26 cellular contexts compared by ENCODE assay signal in the genomic region with DNA sequence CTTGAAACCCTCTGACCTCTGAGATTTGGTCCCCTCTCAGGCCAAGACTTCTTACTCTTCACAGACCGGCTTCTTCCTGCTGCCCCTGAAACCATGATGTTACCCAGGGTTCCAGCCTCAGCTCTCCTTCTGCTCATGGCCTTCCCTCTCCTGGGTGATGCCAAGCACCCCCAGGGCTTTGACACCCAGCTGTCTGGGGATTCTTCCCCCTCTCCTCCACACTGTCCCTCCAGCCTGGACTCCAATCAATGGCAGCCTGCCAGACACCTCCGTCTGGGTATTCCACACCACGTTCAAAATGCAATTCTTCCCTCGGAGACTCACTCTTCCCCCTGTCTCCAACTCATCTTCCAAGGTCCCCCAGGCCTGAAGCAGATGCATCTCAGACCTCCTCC. TPM values are rescaled to one million over a fixed set of nuclear protein-coding genes. Genes with fewer than 3 reads are reported as not detected.
DNase-seq lines count a peak whose midpoint lies in the region; ATAC-seq, FAIRE-seq and TF ChIP-seq lines count a peak whose summit lies in the region.
"Had no signal": no experiment of that assay in that cellular context is flagged by ENCODE, and none has a peak within 500 bp of the region (broad histone marks: within the 10 kb centered on the region; RNA-seq: fewer than 3 reads in every experiment).

No MANE protein-coding gene starts in this region.

- no peak overlapping the region for H3K4me3 ChIP-seq in HepG2 (replicated peaks in 1 of 3; ENCODE audit: insufficient read depth in 1 of 3, low read depth in 2 of 3, low read length in 3 of 3)
- H3K4me3 ChIP-seq: GM12878, GM23338 had no signal

- H3K27ac Mint-ChIP-seq in activated CD4-positive, alpha-beta T cell treated with anti-CD3 and anti-CD28 coated beads, Interleukin-2, amount 10 ng/mL, durations not matched to agents 24 days and 14 days: no peak overlapping the region
- H3K27ac Mint-ChIP-seq in T-helper 17 cell: peak overlapping the region; percentile 53
- H3K27ac Mint-ChIP-seq: GM23338 had no signal

- 58% methylated on average over 4 of the region's 4 CpGs for WGBS in HepG2 (ENCODE audit: low lambda C conversion rate)

- no peak for TF ChIP-seq CTCF in HepG2 (CRISPR knock-in tag; IDR thresholded peaks at IDR 0.05)

- no peak overlapping the region for H3K4me3 Mint-ChIP-seq in activated CD4-positive, alpha-beta T cell treated with anti-CD3 and anti-CD28 coated beads, Interleukin-2, amount 10 ng/mL, durations not matched to agents 24 days and 14 days
- no peak overlapping the region for H3K4me3 Mint-ChIP-seq in T-helper 17 cell
- H3K4me3 Mint-ChIP-seq: CD14-positive monocyte, GM23338 had no signal

- no peak overlapping the region for H3K4me2 ChIP-seq in HepG2 (ENCODE audit: low read depth, low read length)
- H3K4me2 ChIP-seq: GM23338 had no signal

- H3K27me3 ChIP-seq in HepG2 (ENCODE audit: control insufficient read depth in 1 of 2, insufficient read depth in 2 of 2, low read length in 2 of 2): peaks cover 0 to 8% of the 10 kb centered on the region in 2 experiments; a peak in 1 of 5 replicates

- H3K4me1 ChIP-seq in HepG2 (ENCODE audit: insufficient read depth, low read length): peaks cover 13% of the 10 kb centered on the region

- no peaks in the 10 kb centered on the region for H3K9me3 ChIP-seq in T-helper 17 cell (ENCODE audit: control insufficient read depth, low read length, poor library complexity, severe bottlenecking)
- no peaks in the 10 kb centered on the region for H3K9me3 ChIP-seq in HepG2 (ENCODE audit: low read length)

- no peaks in the 10 kb centered on the region for H4K20me1 ChIP-seq in HepG2 (ENCODE audit: insufficient read depth, low read length)

- H3K9me3 Mint-ChIP-seq in activated CD4-positive, alpha-beta T cell treated with anti-CD3 and anti-CD28 coated beads, Interleukin-2, amount 10 ng/mL, durations not matched to agents 24 days and 14 days: peaks cover 4% of the 10 kb centered on the region

- H3K4me1 Mint-ChIP-seq in activated CD4-positive, alpha-beta T cell treated with anti-CD3 and anti-CD28 coated beads, Interleukin-2, amount 10 ng/mL, durations not matched to agents 24 days and 14 days: peaks cover 2% of the 10 kb centered on the region
- H3K4me1 Mint-ChIP-seq in T-helper 17 cell: peaks cover 12% of the 10 kb centered on the region
- H3K4me1 Mint-ChIP-seq: GM23338 had no signal

- H3K36me3 ChIP-seq in HepG2 (replicated peaks in 1 of 2; ENCODE audit: control insufficient read depth in 1 of 2, insufficient read depth in 2 of 2, low read length in 2 of 2): no peaks in the 10 kb centered on the region

- BruUV-seq in HepG2 (replicated peaks; lab: Mats Ljungman, UMichigan): no TSS peak

- no peak for TF ChIP-seq RAD21 in HepG2 (CRISPR knock-in tag; IDR thresholded peaks at IDR 0.05)

- no peak for TF ChIP-seq POLR2A in HepG2 (IDR thresholded peaks at IDR 0.05; ENCODE audit: insufficient read depth in 1 of 2, low read depth in 2 of 2, low read length in 2 of 2)

- CTCF ChIA-PET in HepG2 (lab: Yijun Ruan, JAX; ENCODE audit: low intra/inter-chr PET ratio, low total read pairs): no interaction called here

- H3K9ac ChIP-seq in HepG2 (ENCODE audit: insufficient read depth, low read depth, low read length): no peak overlapping the region

- H3K27me3 Mint-ChIP-seq in activated CD4-positive, alpha-beta T cell treated with anti-CD3 and anti-CD28 coated beads, Interleukin-2, amount 10 ng/mL, durations not matched to agents 24 days and 14 days: peaks cover 21% of the 10 kb centered on the region
- H3K27me3 Mint-ChIP-seq in T-helper 17 cell: no peaks in the 10 kb centered on the region

- no peak overlapping the region for H3K27ac ChIP-seq in HepG2 (ENCODE audit: extremely low read length, insufficient read depth, low read length)

- in situ Hi-C loops in HepG2 (cut with HindIII; ENCODE audit: extremely low pct_ligation_motif_present, low pct_unique_long_range_greater_than_20kb) (no loop called here), ACHN (cut with HindIII; ENCODE audit: low pct_ligation_motif_present, low pct_unique_long_range_greater_than_20kb, low sequenced_read_pairs) (no loop called here)

- ATAC-seq in T-helper 17 cell: no peak
- peak; percentile 25; the same call in 2 of the 3 replicates for ATAC-seq in HepG2
- no peak for ATAC-seq in GM21529 (IDR thresholded peaks at IDR 0.05; ENCODE audit: unreplicated experiment)
- ATAC-seq: GM12878, GM23338, Panc1 had no signal

- H3K36me3 Mint-ChIP-seq in activated CD4-positive, alpha-beta T cell treated with anti-CD3 and anti-CD28 coated beads, Interleukin-2, amount 10 ng/mL, durations not matched to agents 24 days and 14 days (ENCODE audit: low read depth): no peaks in the 10 kb centered on the region
- H3K36me3 Mint-ChIP-seq in T-helper 17 cell (ENCODE audit: low read depth): peaks cover 2% of the 10 kb centered on the region
- H3K36me3 Mint-ChIP-seq: CD14-positive monocyte had no signal

- peak; percentile 44 for DNase-seq in activated CD4-positive, alpha-beta T cell treated with anti-CD3 and anti-CD28 coated beads, Interleukin-2, amount 10 ng/mL, durations not matched to agents 24 days and 14 days
- no peak for DNase-seq in activated CD4-positive, alpha-beta T cell treated with anti-CD3 and anti-CD28 coated beads for 4 hours
- DNase-seq in T-helper 17 cell: no peak
- no peak for DNase-seq in HepG2 (ENCODE audit: low spot score)
- DNase-seq in urothelium cell line (ENCODE audit: low spot score): no peak
- no peak for DNase-seq in ACHN
- no peak for DNase-seq in head of caudate nucleus
- DNase-seq: 8988T; AML-193; DMS79 treated with DMSO at 0.1 percent for 48 hours; HCEC 1CT; KG1; NCI-H1092; NCI-H1436; NCI-H187 treated with DMSO at 0.1 percent for 48 hours; NCI-H2227 treated with DMSO at 0.1 percent for 48 hours; NCI-H510A; NCI-H748 treated with DMSO at 0.1 percent for 48 hours; NK-92 treated with Interleukin-12 subunit alpha and Interleukin-12 subunit beta, amount 100 ng/mL, for 24 hours had no signal

- H2AFZ ChIP-seq in HepG2 (ENCODE audit: low read length): no peak overlapping the region
- H2AFZ ChIP-seq: GM23338 had no signal

- TF ChIP-seq EP300 in HepG2 (IDR thresholded peaks at IDR 0.05; ENCODE audit: low read depth in 2 of 2, low read length in 2 of 2) (no peak), HepG2 (CRISPR knock-in tag; IDR thresholded peaks at IDR 0.05; ENCODE audit: borderline replicate concordance) (no peak)

- POLR2A ChIA-PET in HepG2 (lab: Yijun Ruan, JAX): no interaction called here

- H3K79me2 ChIP-seq in HepG2 (ENCODE audit: insufficient read depth, low read length): no peaks in the 10 kb centered on the region

- no peak for FAIRE-seq in HepG2 (lab: Jason Lieb, UNC)
- peak; percentile 30 for FAIRE-seq in urothelium cell line (lab: Jason Lieb, UNC)
- FAIRE-seq: GM12878 had no signal

- intact Hi-C loops in activated CD4-positive, alpha-beta T cell treated with anti-CD3 and anti-CD28 coated beads, Interleukin-2, amount 10 ng/mL, durations not matched to agents 24 days and 14 days (cut with micrococcal nuclease): no loop called here
- intact Hi-C loops in HepG2 (cut with micrococcal nuclease; ENCODE audit: unreplicated experiment): no loop called here
- intact Hi-C loops in head of caudate nucleus (cut with DNase I): no loop called here

TF ChIP-seq in HepG2, 621 proteins besides CTCF, POLR2A, EP300 and RAD21 (continues in another document):
- TF ChIP-seq ZNF549 (CRISPR knock-in tag; IDR thresholded peaks at IDR 0.05) (no peak), ZNF558 (CRISPR knock-in tag; IDR thresholded peaks at IDR 0.05; ENCODE audit: borderline replicate concordance) (no peak), RELA (CRISPR knock-in tag; IDR thresholded peaks at IDR 0.05) (no peak), ZNF512 (CRISPR knock-in tag; IDR thresholded peaks at IDR 0.05) (no peak), ARNTL (CRISPR knock-in tag; IDR thresholded peaks at IDR 0.05) (no peak), ZIK1 (CRISPR knock-in tag; IDR thresholded peaks at IDR 0.05; ENCODE audit: borderline replicate concordance, low read depth) (no peak)

RNA-seq across cellular contexts. Expression of gene SPP2, which starts 25.0 kb away (rescaled TPM):
- not detected in 2 replicates for total RNA-seq in activated CD4-positive, alpha-beta T cell treated with anti-CD3 and anti-CD28 coated beads, Interleukin-2, amount 10 ng/mL, durations not matched to agents 24 days and 14 days
- total RNA-seq in T-helper 17 cell (not detected), HepG2 (2016; rRNA removed; fragmentation: Illumina TruSeq; extraction: Trizol) (not detected in 2 replicates)
- total RNA-seq in HepG2 (2016; cell fraction: cytosol; rRNA removed; fragmentation: Illumina TruSeq; extraction: Trizol; ENCODE audit: low read depth): not detected in 2 replicates
- total RNA-seq in HepG2 (2016; cell fraction: insoluble cytoplasmic fraction; rRNA removed; fragmentation: Illumina TruSeq; extraction: Trizol): not detected in 2 replicates
- not detected in 2 replicates for total RNA-seq in HepG2 (2016; cell fraction: membrane; rRNA removed; fragmentation: Illumina TruSeq; extraction: Trizol)
- total RNA-seq in HepG2 (2016; cell fraction: nucleus; rRNA removed; fragmentation: Illumina TruSeq; extraction: Trizol): not detected in 2 replicates
- not detected in 2 replicates for polyA plus RNA-seq in HepG2 (2011; rRNA removed)
- polyA plus RNA-seq in HepG2 (2011; cell fraction: cytosol; rRNA removed): not detected in 2 replicates
- polyA plus RNA-seq in HepG2 (2011; cell fraction: nucleus; rRNA removed): not detected in 2 replicates
- polyA plus RNA-seq in HepG2 (2012): not detected in 2 replicates
- polyA plus RNA-seq in HepG2 (2016; cell fraction: cytosol; fragmentation: Illumina TruSeq; extraction: Trizol; ENCODE audit: low read depth): not detected in 2 replicates
- not detected in 2 replicates for polyA plus RNA-seq in HepG2 (2016; cell fraction: insoluble cytoplasmic fraction; fragmentation: Illumina TruSeq; extraction: Trizol; ENCODE audit: low read depth)
- polyA plus RNA-seq in HepG2 (2016; cell fraction: membrane; fragmentation: Illumina TruSeq; extraction: Trizol; ENCODE audit: low read depth): not detected in 2 replicates
- polyA plus RNA-seq in HepG2 (2016; cell fraction: nucleus; fragmentation: Illumina TruSeq; extraction: Trizol; ENCODE audit: insufficient read depth, low read depth): not detected in 2 replicates
- not detected in 2 replicates for polyA minus RNA-seq in HepG2 (2011; rRNA and poly(A)+ RNA removed; ENCODE audit: low replicate concordance)
- polyA minus RNA-seq in HepG2 (2011; cell fraction: cytosol; rRNA and poly(A)+ RNA removed): not detected in 2 replicates
- polyA minus RNA-seq in HepG2 (2011; cell fraction: nucleus; rRNA and poly(A)+ RNA removed): not detected in 2 replicates
- total RNA-seq: GM12878, GM23338, HT1080 had no signal
- polyA plus RNA-seq: AG04450, CD14-positive monocyte, GM12878, GM23338 had no signal
